25 cellular contexts compared by ENCODE assay signal in the genomic region with DNA sequence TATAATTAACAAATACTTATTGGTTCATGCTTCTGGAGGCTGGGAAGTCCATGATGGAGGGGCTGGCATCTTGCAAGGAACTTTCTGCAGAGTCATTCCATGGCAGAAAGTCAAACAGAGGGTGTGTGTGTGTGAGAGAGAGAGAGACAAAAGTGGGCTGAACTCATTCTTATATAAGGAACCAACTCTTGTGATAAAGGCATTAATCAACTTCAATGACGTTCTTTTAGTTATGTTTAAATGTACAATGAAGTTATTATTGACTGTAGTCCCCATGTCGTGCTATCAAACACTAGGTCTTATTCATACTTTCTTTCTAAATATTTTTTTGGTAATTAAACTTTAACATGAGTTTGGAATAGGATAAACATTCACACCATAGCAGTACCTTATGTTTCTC.
"Had no signal": no experiment of that assay in that cellular context is flagged by ENCODE, and none has a peak within 500 bp of the region (broad histone marks: within the 10 kb centered on the region; RNA-seq: fewer than 3 reads in every experiment).

No MANE protein-coding gene starts in this region.

- H3K27ac ChIP-seq: foreskin keratinocyte, heart right ventricle, left lung, testis, transverse colon had no signal

- H3K27me3 Mint-ChIP-seq: activated CD8-positive, alpha-beta memory T cell treated with anti-CD3 and anti-CD28 coated beads, Interleukin-2, amount 10 ng/mL, durations not matched to agents 7 days and 5 days; activated naive CD8-positive, alpha-beta T cell; central memory CD8-positive, alpha-beta T cell; dendritic cell treated with granulocyte-macrophage colony-stimulating factor and Interleukin-4, amounts not matched to agents 40 ng/mL and 50 ng/mL, for 4 days; natural killer cell treated with Interleukin-12 subunit alpha and Interleukin-12 subunit beta and Interleukin-15 and Interleukin-18, amount 100 ng/mL, for 72 hours had no signal

- H3K27ac Mint-ChIP-seq: activated CD8-positive, alpha-beta memory T cell treated with anti-CD3 and anti-CD28 coated beads, Interleukin-2, amount 10 ng/mL, durations not matched to agents 7 days and 5 days; activated CD8-positive, alpha-beta T cell treated with anti-CD3 and anti-CD28 coated beads, Interleukin-2, amount 10 ng/mL, durations not matched to agents 7 days and 5 days; activated naive CD8-positive, alpha-beta T cell; activated T-helper 2 cell treated with anti-CD3 and anti-CD28 coated beads, Interferon-gamma antibody, Interleukin-2, Interleukin-4, amounts not matched to agents 10 μg/mL and 5 μg/mL and 100 μg/mL, durations not matched to agents 14 hours and 24 hours and 36 hours; dendritic cell treated with granulocyte-macrophage colony-stimulating factor and Interleukin-4, amounts not matched to agents 40 ng/mL and 50 ng/mL, for 4 days; natural killer cell treated with Interleukin-12 subunit alpha and Interleukin-12 subunit beta and Interleukin-15 and Interleukin-18, amount 100 ng/mL, for 72 hours; WTC11 had no signal

- ATAC-seq: activated CD8-positive, alpha-beta memory T cell treated with anti-CD3 and anti-CD28 coated beads, Interleukin-2, amount 10 ng/mL, durations not matched to agents 7 days and 5 days; activated CD8-positive, alpha-beta T cell treated with anti-CD3 and anti-CD28 coated beads, Interleukin-2, amount 10 ng/mL, durations not matched to agents 7 days and 5 days; foreskin keratinocyte; heart right ventricle; left lung; mucosa of descending colon; natural killer cell treated with Interleukin-12 subunit alpha and Interleukin-12 subunit beta and Interleukin-15 and Interleukin-18, amount 100 ng/mL, for 72 hours; right cardiac atrium; stimulated activated naive CD8-positive, alpha-beta T cell treated with anti-CD3 and anti-CD28 coated beads, Interleukin-15, Interleukin-2, amounts not matched to agents 100 U/mL and 50 U/mL, for 24 hours; WTC11 had no signal

- FAIRE-seq: bronchial epithelial cell, endometrium had no signal

- H3K9me3 ChIP-seq: heart right ventricle, left lung, mucosa of descending colon, testis, transverse colon had no signal

- H3K36me3 ChIP-seq: heart right ventricle, left lung, transverse colon had no signal

- H3K4me3 Mint-ChIP-seq: activated CD8-positive, alpha-beta memory T cell treated with anti-CD3 and anti-CD28 coated beads, Interleukin-2, amount 10 ng/mL, durations not matched to agents 7 days and 5 days; activated CD8-positive, alpha-beta T cell treated with anti-CD3 and anti-CD28 coated beads, Interleukin-2, amount 10 ng/mL, durations not matched to agents 7 days and 5 days; activated naive CD8-positive, alpha-beta T cell; central memory CD8-positive, alpha-beta T cell; dendritic cell treated with granulocyte-macrophage colony-stimulating factor and Interleukin-4, amounts not matched to agents 40 ng/mL and 50 ng/mL, for 4 days; natural killer cell treated with Interleukin-12 subunit alpha and Interleukin-12 subunit beta and Interleukin-15 and Interleukin-18, amount 100 ng/mL, for 72 hours; WTC11 had no signal

- H3K36me3 Mint-ChIP-seq: activated CD8-positive, alpha-beta memory T cell treated with anti-CD3 and anti-CD28 coated beads, Interleukin-2, amount 10 ng/mL, durations not matched to agents 7 days and 5 days; activated naive CD8-positive, alpha-beta T cell; WTC11 had no signal

- H3K4me1 Mint-ChIP-seq: activated CD8-positive, alpha-beta memory T cell treated with anti-CD3 and anti-CD28 coated beads, Interleukin-2, amount 10 ng/mL, durations not matched to agents 7 days and 5 days; central memory CD8-positive, alpha-beta T cell; WTC11 had no signal

- H3K27me3 ChIP-seq: foreskin keratinocyte, heart right ventricle, left lung, testis, transverse colon had no signal

- H3K4me1 ChIP-seq: heart right ventricle, left lung, testis, transverse colon had no signal

- H3K9me3 Mint-ChIP-seq: natural killer cell treated with Interleukin-12 subunit alpha and Interleukin-12 subunit beta and Interleukin-15 and Interleukin-18, amount 100 ng/mL, for 72 hours; WTC11 had no signal

- DNase-seq: activated CD8-positive, alpha-beta memory T cell treated with anti-CD3 and anti-CD28 coated beads, Interleukin-2, amount 10 ng/mL, durations not matched to agents 7 days and 5 days; activated CD8-positive, alpha-beta T cell treated with anti-CD3 and anti-CD28 coated beads, Interleukin-2, amount 10 ng/mL, durations not matched to agents 7 days and 5 days; activated naive CD4-positive, alpha-beta T cell; activated T-cell treated with anti-CD3 and anti-CD28 coated beads, Interleukin-2, amount 50 U/mL, for 48 hours; anterior cingulate cortex; foreskin keratinocyte; heart right ventricle; kidney glomerular epithelial cell; left lung; mucosa of descending colon; posterior cingulate gyrus; right cardiac atrium; stimulated activated CD4-positive, alpha-beta T cell treated with anti-CD3 and anti-CD28 coated beads, Interleukin-2, amount 100 ng/mL, for 48 hours; stimulated activated naive CD8-positive, alpha-beta T cell treated with anti-CD3 and anti-CD28 coated beads, Interleukin-15, Interleukin-2, amounts not matched to agents 100 U/mL and 50 U/mL, for 24 hours; T-helper 2 cell; testis; transverse colon had no signal

- H3K4me3 ChIP-seq: heart right ventricle, left lung, mucosa of descending colon, testis, transverse colon had no signal
